In genomic region chr6:157139054-157139708, GRCh38 we compare ENCODE assay signal across 10 cellular contexts.
A peak's percentile ranks its signal among the peaks of the same experiment; 100 is the strongest.
DNase-seq lines count a peak whose midpoint lies in the region; ATAC-seq and TF ChIP-seq lines count a peak whose summit lies in the region.
"Had no signal": no experiment of that assay in that cellular context is flagged by ENCODE, and none has a peak within 500 bp of the region (broad histone marks: within the 10 kb centered on the region; RNA-seq: fewer than 3 reads in every experiment).

No MANE protein-coding gene starts in this region.

- H3K27me3 Mint-ChIP-seq in chondrocyte (ENCODE audit: low read depth) (no peaks in the 10 kb centered on the region), neural progenitor cell (ENCODE audit: insufficient read depth, low read depth) (no peaks in the 10 kb centered on the region)

- H3K4me2 ChIP-seq in neural progenitor cell = no peak overlapping the region

- H3K9me3 ChIP-seq in neural progenitor cell (ENCODE audit: low read depth) (no peaks in the 10 kb centered on the region), upper lobe of left lung (no peaks in the 10 kb centered on the region)

- no peak for TF ChIP-seq EP300 in upper lobe of left lung (IDR thresholded peaks at IDR 0.05)

- H4K20me1 ChIP-seq in neural progenitor cell (ENCODE audit: low read depth) = peaks cover 12% of the 10 kb centered on the region

- peaks cover 12% of the 10 kb centered on the region for H3F3A ChIP-seq in neural progenitor cell (ENCODE audit: low read depth)

- TF ChIP-seq CTCF in chondrocyte (IDR thresholded peaks at IDR 0.05) (peak; percentile 37), neural progenitor cell (IDR thresholded peaks at IDR 0.05) (peak; percentile 59), upper lobe of left lung (IDR thresholded peaks at IDR 0.05) (no peak)

- H3K27me3 ChIP-seq in neural progenitor cell (no peaks in the 10 kb centered on the region), upper lobe of left lung (no peaks in the 10 kb centered on the region)

- H3K9ac ChIP-seq in neural progenitor cell = no peak overlapping the region

- H3K9me3 Mint-ChIP-seq in chondrocyte (ENCODE audit: low read depth) (no peaks in the 10 kb centered on the region), neural progenitor cell (no peaks in the 10 kb centered on the region)

- WGBS in upper lobe of left lung, 2 donors = 92 to 94% methylated on average over 15 of the region's 15 CpGs

- H3K4me1 ChIP-seq in neural progenitor cell (peaks cover 16% of the 10 kb centered on the region), upper lobe of left lung (peaks cover 5 to 18% (median 13%) of the 10 kb centered on the region in 4 donors)

- H3K27ac Mint-ChIP-seq in chondrocyte (ENCODE audit: unreplicated experiment) = no peak overlapping the region
- no peak overlapping the region for H3K27ac Mint-ChIP-seq in neural progenitor cell

- no peak for ATAC-seq in upper lobe of left lung (ENCODE audit: low FRiP score in 2 of 2)

- H3K4me1 Mint-ChIP-seq in chondrocyte (ENCODE audit: low read depth) (peaks cover 39% of the 10 kb centered on the region), neural progenitor cell (peaks cover 15% of the 10 kb centered on the region)

- H3K27ac ChIP-seq in neural progenitor cell (no peak overlapping the region), upper lobe of left lung (no peak overlapping the region)
- H3K27ac ChIP-seq: epithelial cell of prostate had no signal

- no peak for TF ChIP-seq POLR2A in upper lobe of left lung (IDR thresholded peaks at IDR 0.05)

- H3K4me3 Mint-ChIP-seq in chondrocyte (ENCODE audit: unreplicated experiment) (no peak overlapping the region), neural progenitor cell (no peak overlapping the region)

- no peak overlapping the region for H2AFZ ChIP-seq in neural progenitor cell (replicated peaks)

- no peaks in the 10 kb centered on the region for H3K79me2 ChIP-seq in neural progenitor cell (ENCODE audit: low read depth)

- H3K36me3 Mint-ChIP-seq in chondrocyte (ENCODE audit: low read depth) (peaks cover 8% of the 10 kb centered on the region), neural progenitor cell (peaks cover 19% of the 10 kb centered on the region)

- H3K36me3 ChIP-seq in neural progenitor cell (no peaks in the 10 kb centered on the region), upper lobe of left lung (peaks cover 0 to 32% (median 7%) of the 10 kb centered on the region in 4 donors)

- H3K4me3 ChIP-seq in neural progenitor cell = no peak overlapping the region
- H3K4me3 ChIP-seq in upper lobe of left lung = no peak overlapping the region

- peak; percentile 6 for DNase-seq in DMS53 (lab: John Stamatoyannopoulos, UW)
- no peak for DNase-seq in DMS53 treated with DMSO at 0.1 percent for 48 hours (lab: John Stamatoyannopoulos, UW; ENCODE audit: unreplicated experiment)
- DNase-seq in HuH-7 (ENCODE audit: low spot score) = peak; percentile 85
- no peak for DNase-seq in chondrocyte (ENCODE audit: low spot score)
- DNase-seq in neural progenitor cell (ENCODE audit: low spot score) = peak; percentile 46
- no peak for DNase-seq in NCI-H1417 treated with DMSO at 0.1 percent for 48 hours (lab: John Stamatoyannopoulos, UW)
- DNase-seq in upper lobe of left lung = no peak
- DNase-seq in central memory CD4-positive, alpha-beta T cell = no peak
- DNase-seq: NCI-H1436 treated with DMSO at 0.1 percent for 48 hours had no signal

Comparison
In these comparisons a context has a peak if more than half of its experiments do, and no peak if none do; other contexts are left out.
1. DNase-seq: peak in DMS53 (single experiment), HuH-7 (single experiment) and neural progenitor cell (single experiment); none in DMS53 treated with DMSO at 0.1 percent for 48 hours (single experiment), chondrocyte (single experiment), NCI-H1417 treated with DMSO at 0.1 percent for 48 hours (single experiment), upper lobe of left lung (0 of 2) and central memory CD4-positive, alpha-beta T cell (single experiment).
2. CTCF ChIP-seq: peak in chondrocyte (single experiment) and neural progenitor cell (single experiment); none in upper lobe of left lung (0 of 6).